23 cellular contexts compared by ENCODE assay signal in genomic region chr15:99128411-99128810, GRCh38.
"Had no signal": no experiment of that assay in that cellular context is flagged by ENCODE, and none has a peak within 500 bp of the region (broad histone marks: within the 10 kb centered on the region; RNA-seq: fewer than 3 reads in every experiment).

No MANE protein-coding gene starts in this region.

- H3K4me3 Mint-ChIP-seq: activated CD4-positive, alpha-beta T cell treated with anti-CD3 and anti-CD28 coated beads for 36 hours; activated naive CD4-positive, alpha-beta T cell treated with anti-CD3 and anti-CD28 coated beads for 36 hours; activated naive CD8-positive, alpha-beta T cell treated with anti-CD3 and anti-CD28 coated beads, Interleukin-2, amount 10 ng/mL, durations not matched to agents 7 days and 5 days; dendritic cell treated with granulocyte-macrophage colony-stimulating factor and Interleukin-4, amounts not matched to agents 40 ng/mL and 50 ng/mL, for 4 days; immature natural killer cell; nephron progenitor cell; stimulated activated naive CD8-positive, alpha-beta T cell treated with anti-CD3 and anti-CD28 coated beads, Interleukin-15, amount 100 ng/mL, for 72 hours; type B pancreatic cell had no signal

- H3K4me3 ChIP-seq: hepatocyte, vagina had no signal

- H3K27ac ChIP-seq: foreskin keratinocyte, hepatocyte, vagina had no signal

- H3K27me3 Mint-ChIP-seq: activated CD4-positive, alpha-beta T cell treated with anti-CD3 and anti-CD28 coated beads for 36 hours; stimulated activated naive CD8-positive, alpha-beta T cell treated with anti-CD3 and anti-CD28 coated beads, Interleukin-15, amount 100 ng/mL, for 72 hours; type B pancreatic cell had no signal

- H3K9me3 ChIP-seq: vagina had no signal

- H3K27ac Mint-ChIP-seq: activated CD4-positive, alpha-beta T cell treated with anti-CD3 and anti-CD28 coated beads for 36 hours; activated naive CD4-positive, alpha-beta T cell treated with anti-CD3 and anti-CD28 coated beads for 36 hours; activated naive CD8-positive, alpha-beta T cell treated with anti-CD3 and anti-CD28 coated beads, Interleukin-2, amount 10 ng/mL, durations not matched to agents 7 days and 5 days; dendritic cell treated with granulocyte-macrophage colony-stimulating factor and Interleukin-4, amounts not matched to agents 40 ng/mL and 50 ng/mL, for 4 days; immature natural killer cell; nephron progenitor cell; stimulated activated naive CD8-positive, alpha-beta T cell treated with anti-CD3 and anti-CD28 coated beads, Interleukin-15, amount 100 ng/mL, for 72 hours; type B pancreatic cell had no signal

- H3K4me1 Mint-ChIP-seq: activated CD4-positive, alpha-beta T cell treated with anti-CD3 and anti-CD28 coated beads for 36 hours; activated naive CD8-positive, alpha-beta T cell treated with anti-CD3 and anti-CD28 coated beads, Interleukin-2, amount 10 ng/mL, durations not matched to agents 7 days and 5 days; immature natural killer cell; stimulated activated naive CD8-positive, alpha-beta T cell treated with anti-CD3 and anti-CD28 coated beads, Interleukin-15, amount 100 ng/mL, for 72 hours had no signal

- H3K9me3 Mint-ChIP-seq: activated naive CD4-positive, alpha-beta T cell treated with anti-CD3 and anti-CD28 coated beads for 36 hours; activated naive CD8-positive, alpha-beta T cell treated with anti-CD3 and anti-CD28 coated beads, Interleukin-2, amount 10 ng/mL, durations not matched to agents 7 days and 5 days; dendritic cell treated with granulocyte-macrophage colony-stimulating factor and Interleukin-4, amounts not matched to agents 40 ng/mL and 50 ng/mL, for 4 days; immature natural killer cell; stimulated activated naive CD8-positive, alpha-beta T cell treated with anti-CD3 and anti-CD28 coated beads, Interleukin-15, amount 100 ng/mL, for 72 hours had no signal

- ATAC-seq: activated CD4-positive, alpha-beta T cell treated with anti-CD3 and anti-CD28 coated beads for 36 hours; foreskin keratinocyte; left ventricle myocardium superior; stimulated activated naive CD8-positive, alpha-beta T cell treated with anti-CD3 and anti-CD28 coated beads, Interleukin-15, amount 100 ng/mL, for 72 hours had no signal

- H3K36me3 Mint-ChIP-seq: activated naive CD8-positive, alpha-beta T cell treated with anti-CD3 and anti-CD28 coated beads, Interleukin-2, amount 10 ng/mL, durations not matched to agents 7 days and 5 days; immature natural killer cell had no signal

- DNase-seq: activated CD4-positive, alpha-beta T cell treated with anti-CD3 and anti-CD28 coated beads for 36 hours; activated CD4-positive, alpha-beta T cell treated with anti-CD3 and anti-CD28 coated beads, Interleukin-2, amount 50 U/mL, for 48 hours; activated CD8-positive, alpha-beta memory T cell treated with anti-CD3 and anti-CD28 coated beads, Interleukin-2, amount 50 U/mL, for 48 hours; activated naive CD4-positive, alpha-beta T cell treated with anti-CD3 and anti-CD28 coated beads for 36 hours; activated naive CD8-positive, alpha-beta T cell treated with anti-CD3 and anti-CD28 coated beads, Interleukin-2, amount 10 ng/mL, durations not matched to agents 7 days and 5 days; activated T-cell treated with anti-CD3 and anti-CD28 coated beads, Interleukin-2, amount 50 U/mL, for 48 hours; amniotic stem cell; cerebellar nuclear complex; effector CD4-positive, alpha-beta T cell; foreskin keratinocyte; glutamatergic neuron; immature natural killer cell; left ventricle myocardium superior; nephron progenitor cell; nucleus accumbens; retina; stimulated activated CD4-positive, alpha-beta T cell treated with anti-CD3 and anti-CD28 coated beads, Interleukin-4, amount 100 ng/mL, for 24 hours; stimulated activated naive CD8-positive, alpha-beta T cell treated with anti-CD3 and anti-CD28 coated beads, Interleukin-15, amount 100 ng/mL, for 72 hours; T-helper 9 cell had no signal

- H3K27me3 ChIP-seq: foreskin keratinocyte, hepatocyte, vagina had no signal
